Comparison of ENCODE assay signal across 1 cellular context in the genomic region with DNA sequence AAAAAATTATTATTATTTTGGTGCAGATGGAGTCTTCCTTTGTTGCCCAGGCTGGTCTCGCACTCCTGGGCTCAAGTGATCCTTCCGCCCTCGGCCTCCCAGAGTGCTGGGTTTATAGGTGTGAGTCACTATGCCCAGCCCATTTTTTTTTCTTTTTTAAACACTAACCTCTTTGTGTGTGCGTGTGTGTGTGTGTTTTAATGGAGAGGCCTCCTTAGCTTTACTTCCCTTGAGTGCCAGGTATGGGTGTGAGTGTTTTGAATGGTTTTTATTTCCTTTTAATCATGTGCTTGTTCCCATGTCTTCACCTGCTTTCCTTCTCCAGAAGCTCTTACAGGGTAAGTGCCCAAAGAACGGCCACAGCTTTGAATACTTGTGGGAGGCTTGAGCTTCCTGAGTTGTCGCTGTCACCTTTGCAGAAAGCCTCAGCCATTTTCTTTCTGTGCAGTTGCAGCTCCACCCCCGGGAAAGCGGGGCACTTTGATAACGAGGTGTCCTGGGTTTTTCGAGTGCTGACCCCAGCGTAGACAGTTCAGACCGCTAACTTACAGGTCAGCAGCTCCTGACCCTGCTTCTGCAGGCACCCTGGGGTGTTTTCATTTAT.
TF ChIP-seq lines count a peak whose summit lies in the region.

No MANE protein-coding gene starts in this region.

TF ChIP-seq in HepG2, 621 proteins besides CTCF, POLR2A, EP300 and RAD21 (continues in another document):
- no peak for TF ChIP-seq ZNF7 (CRISPR knock-in tag; IDR thresholded peaks at IDR 0.05)
- no peak for TF ChIP-seq ZNF256 (CRISPR knock-in tag; conservative IDR thresholded peaks at IDR 0.05)
- TF ChIP-seq, protein P1, sequence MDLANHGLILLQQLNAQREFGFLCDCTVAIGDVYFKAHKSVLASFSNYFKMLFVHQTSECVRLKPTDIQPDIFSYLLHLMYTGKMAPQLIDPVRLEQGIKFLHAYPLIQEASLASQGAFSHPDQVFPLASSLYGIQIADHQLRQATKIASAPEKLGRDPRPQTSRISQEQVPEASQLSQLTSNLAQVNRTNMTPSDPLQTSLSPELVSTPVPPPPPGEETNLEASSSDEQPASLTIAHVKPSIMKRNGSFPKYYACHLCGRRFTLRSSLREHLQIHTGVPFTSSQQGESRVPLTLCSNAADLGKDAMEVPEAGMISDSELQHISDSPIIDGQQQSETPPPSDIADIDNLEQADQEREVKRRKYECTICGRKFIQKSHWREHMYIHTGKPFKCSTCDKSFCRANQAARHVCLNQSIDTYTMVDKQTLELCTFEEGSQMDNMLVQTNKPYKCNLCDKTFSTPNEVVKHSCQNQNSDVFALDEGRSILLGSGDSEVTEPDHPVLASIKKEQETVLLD (CRISPR knock-in tag; IDR thresholded peaks at IDR 0.05; ENCODE audit: low read depth): no peak
- TF ChIP-seq ZNF776 (CRISPR knock-in tag; IDR thresholded peaks at IDR 0.05): no peak
- TF ChIP-seq MXI1 (IDR thresholded peaks at IDR 0.05; ENCODE audit: borderline replicate concordance, low read depth, low read length): no peak
- no peak for TF ChIP-seq ZBTB42 (CRISPR knock-in tag; IDR thresholded peaks at IDR 0.05)
- TF ChIP-seq DR1 (CRISPR knock-in tag; IDR thresholded peaks at IDR 0.05): no peak
- TF ChIP-seq ZNF530 (CRISPR knock-in tag; IDR thresholded peaks at IDR 0.05; ENCODE audit: low read depth): no peak
- TF ChIP-seq, protein P2, sequence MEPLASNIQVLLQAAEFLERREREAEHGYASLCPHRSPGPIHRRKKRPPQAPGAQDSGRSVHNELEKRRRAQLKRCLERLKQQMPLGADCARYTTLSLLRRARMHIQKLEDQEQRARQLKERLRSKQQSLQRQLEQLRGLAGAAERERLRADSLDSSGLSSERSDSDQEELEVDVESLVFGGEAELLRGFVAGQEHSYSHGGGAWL (CRISPR knock-in tag; IDR thresholded peaks at IDR 0.05): no peak
- TF ChIP-seq ZSCAN31 (CRISPR knock-in tag; IDR thresholded peaks at IDR 0.05; ENCODE audit: low read depth): no peak
- TF ChIP-seq ZNF160 (CRISPR knock-in tag; IDR thresholded peaks at IDR 0.05): no peak
- no peak for TF ChIP-seq SALL1 (CRISPR knock-in tag; IDR thresholded peaks at IDR 0.05)
- no peak for TF ChIP-seq SP1 (IDR thresholded peaks at IDR 0.05)
- TF ChIP-seq SP1 (CRISPR knock-in tag; IDR thresholded peaks at IDR 0.05): no peak
- TF ChIP-seq ZFY (CRISPR knock-in tag; IDR thresholded peaks at IDR 0.05): no peak
- no peak for TF ChIP-seq ZNF503 (CRISPR knock-in tag; IDR thresholded peaks at IDR 0.05)
- TF ChIP-seq ZNF30 (CRISPR knock-in tag; IDR thresholded peaks at IDR 0.05): no peak
- TF ChIP-seq IKZF4 (CRISPR knock-in tag; IDR thresholded peaks at IDR 0.05; ENCODE audit: borderline replicate concordance, low read depth, not compliant biosample characterization): no peak
- TF ChIP-seq AHDC1 (CRISPR knock-in tag; IDR thresholded peaks at IDR 0.05; ENCODE audit: borderline replicate concordance): no peak
- TF ChIP-seq, protein P3, sequence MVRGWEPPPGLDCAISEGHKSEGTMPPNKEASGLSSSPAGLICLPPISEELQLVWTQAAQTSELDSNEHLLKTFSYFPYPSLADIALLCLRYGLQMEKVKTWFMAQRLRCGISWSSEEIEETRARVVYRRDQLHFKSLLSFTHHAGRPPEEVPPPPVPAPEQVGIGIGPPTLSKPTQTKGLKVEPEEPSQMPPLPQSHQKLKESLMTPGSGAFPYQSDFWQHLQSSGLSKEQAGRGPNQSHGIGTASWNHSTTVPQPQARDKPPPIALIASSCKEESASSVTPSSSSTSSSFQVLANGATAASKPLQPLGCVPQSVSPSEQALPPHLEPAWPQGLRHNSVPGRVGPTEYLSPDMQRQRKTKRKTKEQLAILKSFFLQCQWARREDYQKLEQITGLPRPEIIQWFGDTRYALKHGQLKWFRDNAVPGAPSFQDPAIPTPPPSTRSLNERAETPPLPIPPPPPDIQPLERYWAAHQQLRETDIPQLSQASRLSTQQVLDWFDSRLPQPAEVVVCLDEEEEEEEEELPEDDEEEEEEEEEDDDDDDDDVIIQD (CRISPR knock-in tag; IDR thresholded peaks at IDR 0.05; ENCODE audit: low read depth): peak; percentile 65; the same call in 1 of the 2 replicates
- TF ChIP-seq HIVEP1 (CRISPR knock-in tag; IDR thresholded peaks at IDR 0.05): no peak
- TF ChIP-seq SNAPC4 (CRISPR knock-in tag; IDR thresholded peaks at IDR 0.05): no peak
- TF ChIP-seq ZNF343 (CRISPR knock-in tag; IDR thresholded peaks at IDR 0.05): no peak
- TF ChIP-seq ZZZ3 (CRISPR knock-in tag; IDR thresholded peaks at IDR 0.05; ENCODE audit: borderline replicate concordance): no peak
- TF ChIP-seq NR2F1 (CRISPR knock-in tag; IDR thresholded peaks at IDR 0.05): peak; percentile 30 to 46; a peak in 1 of 4 replicates
- TF ChIP-seq ZNF33A (CRISPR knock-in tag; IDR thresholded peaks at IDR 0.05; ENCODE audit: borderline replicate concordance): no peak
- TF ChIP-seq ZEB1 (IDR thresholded peaks at IDR 0.05; ENCODE audit: insufficient replicate concordance, low read depth): no peak
- no peak for TF ChIP-seq ZNF44 (CRISPR knock-in tag; IDR thresholded peaks at IDR 0.05)
- peak; percentile 33; the same call in 1 of the 2 replicates for TF ChIP-seq SAP130 (CRISPR knock-in tag; IDR thresholded peaks at IDR 0.05; ENCODE audit: low read depth)
- TF ChIP-seq ZNF235 (CRISPR knock-in tag; IDR thresholded peaks at IDR 0.05; ENCODE audit: borderline replicate concordance): no peak
- TF ChIP-seq PCBP2 (optimal IDR thresholded peaks at IDR 0.05; ENCODE audit: low read depth, low read length, poor library complexity, severe bottlenecking): no peak
- no peak for TF ChIP-seq SYNCRIP (IDR thresholded peaks at IDR 0.05; ENCODE audit: insufficient read depth, low read depth, low read length)
- TF ChIP-seq CCAR2 (optimal IDR thresholded peaks at IDR 0.05; ENCODE audit: low read depth, low read length): no peak
- TF ChIP-seq, protein P4, sequence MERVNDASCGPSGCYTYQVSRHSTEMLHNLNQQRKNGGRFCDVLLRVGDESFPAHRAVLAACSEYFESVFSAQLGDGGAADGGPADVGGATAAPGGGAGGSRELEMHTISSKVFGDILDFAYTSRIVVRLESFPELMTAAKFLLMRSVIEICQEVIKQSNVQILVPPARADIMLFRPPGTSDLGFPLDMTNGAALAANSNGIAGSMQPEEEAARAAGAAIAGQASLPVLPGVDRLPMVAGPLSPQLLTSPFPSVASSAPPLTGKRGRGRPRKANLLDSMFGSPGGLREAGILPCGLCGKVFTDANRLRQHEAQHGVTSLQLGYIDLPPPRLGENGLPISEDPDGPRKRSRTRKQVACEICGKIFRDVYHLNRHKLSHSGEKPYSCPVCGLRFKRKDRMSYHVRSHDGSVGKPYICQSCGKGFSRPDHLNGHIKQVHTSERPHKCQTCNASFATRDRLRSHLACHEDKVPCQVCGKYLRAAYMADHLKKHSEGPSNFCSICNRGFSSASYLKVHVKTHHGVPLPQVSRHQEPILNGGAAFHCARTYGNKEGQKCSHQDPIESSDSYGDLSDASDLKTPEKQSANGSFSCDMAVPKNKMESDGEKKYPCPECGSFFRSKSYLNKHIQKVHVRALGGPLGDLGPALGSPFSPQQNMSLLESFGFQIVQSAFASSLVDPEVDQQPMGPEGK (CRISPR knock-in tag; IDR thresholded peaks at IDR 0.05): no peak
- no peak for TF ChIP-seq ATAD3A (CRISPR knock-in tag; IDR thresholded peaks at IDR 0.05)
- TF ChIP-seq, protein P5, sequence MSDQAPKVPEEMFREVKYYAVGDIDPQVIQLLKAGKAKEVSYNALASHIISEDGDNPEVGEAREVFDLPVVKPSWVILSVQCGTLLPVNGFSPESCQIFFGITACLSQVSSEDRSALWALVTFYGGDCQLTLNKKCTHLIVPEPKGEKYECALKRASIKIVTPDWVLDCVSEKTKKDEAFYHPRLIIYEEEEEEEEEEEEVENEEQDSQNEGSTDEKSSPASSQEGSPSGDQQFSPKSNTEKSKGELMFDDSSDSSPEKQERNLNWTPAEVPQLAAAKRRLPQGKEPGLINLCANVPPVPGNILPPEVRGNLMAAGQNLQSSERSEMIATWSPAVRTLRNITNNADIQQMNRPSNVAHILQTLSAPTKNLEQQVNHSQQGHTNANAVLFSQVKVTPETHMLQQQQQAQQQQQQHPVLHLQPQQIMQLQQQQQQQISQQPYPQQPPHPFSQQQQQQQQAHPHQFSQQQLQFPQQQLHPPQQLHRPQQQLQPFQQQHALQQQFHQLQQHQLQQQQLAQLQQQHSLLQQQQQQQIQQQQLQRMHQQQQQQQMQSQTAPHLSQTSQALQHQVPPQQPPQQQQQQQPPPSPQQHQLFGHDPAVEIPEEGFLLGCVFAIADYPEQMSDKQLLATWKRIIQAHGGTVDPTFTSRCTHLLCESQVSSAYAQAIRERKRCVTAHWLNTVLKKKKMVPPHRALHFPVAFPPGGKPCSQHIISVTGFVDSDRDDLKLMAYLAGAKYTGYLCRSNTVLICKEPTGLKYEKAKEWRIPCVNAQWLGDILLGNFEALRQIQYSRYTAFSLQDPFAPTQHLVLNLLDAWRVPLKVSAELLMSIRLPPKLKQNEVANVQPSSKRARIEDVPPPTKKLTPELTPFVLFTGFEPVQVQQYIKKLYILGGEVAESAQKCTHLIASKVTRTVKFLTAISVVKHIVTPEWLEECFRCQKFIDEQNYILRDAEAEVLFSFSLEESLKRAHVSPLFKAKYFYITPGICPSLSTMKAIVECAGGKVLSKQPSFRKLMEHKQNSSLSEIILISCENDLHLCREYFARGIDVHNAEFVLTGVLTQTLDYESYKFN (CRISPR knock-in tag; conservative IDR thresholded peaks at IDR 0.05): no peak
